Comparison of ENCODE assay signal across 11 cellular contexts in the genomic region with DNA sequence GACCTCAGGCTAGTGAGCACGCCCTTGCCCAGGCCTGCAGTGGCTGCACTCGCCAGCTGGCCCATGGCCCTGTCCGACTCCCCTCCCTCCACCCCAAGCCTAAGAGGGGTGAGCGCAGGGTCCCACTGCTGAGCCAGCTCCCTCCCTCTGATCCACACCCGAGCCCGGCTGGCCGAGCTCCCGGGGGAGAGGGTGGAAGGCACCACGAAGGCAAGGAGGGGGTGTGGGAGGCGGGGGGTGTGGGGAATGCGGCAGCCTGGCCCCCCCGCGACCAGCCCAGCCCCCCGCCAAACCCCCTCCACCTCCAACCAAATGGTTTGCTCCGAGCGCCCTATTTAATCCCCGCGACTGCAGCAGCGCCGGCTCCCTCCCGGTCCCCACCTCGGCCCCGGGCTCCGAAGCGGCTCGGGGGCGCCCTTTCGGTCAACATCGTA. TPM values are rescaled to one million over a fixed set of nuclear protein-coding genes. Genes with fewer than 3 reads are reported as not detected.
DNase-seq lines count a peak whose midpoint lies in the region; ATAC-seq, FAIRE-seq and TF ChIP-seq lines count a peak whose summit lies in the region.
"Had no signal": no experiment of that assay in that cellular context is flagged by ENCODE, and none has a peak within 500 bp of the region (broad histone marks: within the 10 kb centered on the region; RNA-seq: fewer than 3 reads in every experiment).

A gene with protein sequence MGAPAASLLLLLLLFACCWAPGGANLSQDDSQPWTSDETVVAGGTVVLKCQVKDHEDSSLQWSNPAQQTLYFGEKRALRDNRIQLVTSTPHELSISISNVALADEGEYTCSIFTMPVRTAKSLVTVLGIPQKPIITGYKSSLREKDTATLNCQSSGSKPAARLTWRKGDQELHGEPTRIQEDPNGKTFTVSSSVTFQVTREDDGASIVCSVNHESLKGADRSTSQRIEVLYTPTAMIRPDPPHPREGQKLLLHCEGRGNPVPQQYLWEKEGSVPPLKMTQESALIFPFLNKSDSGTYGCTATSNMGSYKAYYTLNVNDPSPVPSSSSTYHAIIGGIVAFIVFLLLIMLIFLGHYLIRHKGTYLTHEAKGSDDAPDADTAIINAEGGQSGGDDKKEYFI (plus strand): TSS at position 362 of the 434 bp plus-strand sequence. CDS start 151 bp downstream, outside the sequence.

- peak within 1 kb of the TSS; percentile 45 for H3K4me2 ChIP-seq in endothelial cell of umbilical vein (ENCODE audit: insufficient read depth, low read length)

- H2AFZ ChIP-seq in endothelial cell of umbilical vein (ENCODE audit: low read depth, low read length) = peak within 1 kb of the TSS; percentile 8

- no peak within 1 kb of the TSS for H3K9ac ChIP-seq in endothelial cell of umbilical vein (replicated peaks; ENCODE audit: extremely low read depth, insufficient read depth, low read length)

- no TSS peak for BruUV-seq in endothelial cell of umbilical vein (replicated peaks; lab: Mats Ljungman, UMichigan)

- peaks cover 45% of the 10 kb centered on the region for H3K27me3 Mint-ChIP-seq in activated naive CD4-positive, alpha-beta T cell treated with anti-CD3 and anti-CD28 coated beads, Interleukin-2, amount 50 U/mL, for 24 hours
- peaks cover 62% of the 10 kb centered on the region for H3K27me3 Mint-ChIP-seq in activated naive CD4-positive, alpha-beta T cell treated with anti-CD3 and anti-CD28 coated beads, Interleukin-2, amount 10 ng/mL, durations not matched to agents 7 days and 5 days
- peaks cover 75% of the 10 kb centered on the region for H3K27me3 Mint-ChIP-seq in nephron (ENCODE audit: low read depth)
- peaks cover 62% of the 10 kb centered on the region for H3K27me3 Mint-ChIP-seq in activated CD4-positive, alpha-beta memory T cell treated with anti-CD3 and anti-CD28 coated beads, Interleukin-2, amount 10 ng/mL, durations not matched to agents 7 days and 5 days

- peaks cover 10% of the 10 kb centered on the region for H3K4me1 Mint-ChIP-seq in activated naive CD4-positive, alpha-beta T cell treated with anti-CD3 and anti-CD28 coated beads, Interleukin-2, amount 50 U/mL, for 24 hours
- H3K4me1 Mint-ChIP-seq in activated naive CD4-positive, alpha-beta T cell treated with anti-CD3 and anti-CD28 coated beads, Interleukin-2, amount 10 ng/mL, durations not matched to agents 7 days and 5 days = peaks cover 2% of the 10 kb centered on the region
- peaks cover 6% of the 10 kb centered on the region for H3K4me1 Mint-ChIP-seq in nephron
- peaks cover 2% of the 10 kb centered on the region for H3K4me1 Mint-ChIP-seq in activated CD4-positive, alpha-beta memory T cell treated with anti-CD3 and anti-CD28 coated beads, Interleukin-2, amount 10 ng/mL, durations not matched to agents 7 days and 5 days

- CTCF ChIA-PET in activated naive CD4-positive, alpha-beta T cell treated with anti-CD3 and anti-CD28 coated beads, Interleukin-2, amount 10 ng/mL, durations not matched to agents 7 days and 5 days (lab: Charles Lee) = no interaction called here
- CTCF ChIA-PET in endothelial cell of umbilical vein (lab: Charles Lee) = no interaction called here
- CTCF ChIA-PET in activated CD4-positive, alpha-beta memory T cell treated with anti-CD3 and anti-CD28 coated beads, Interleukin-2, amount 10 ng/mL, durations not matched to agents 7 days and 5 days (lab: Charles Lee) = no interaction called here

- H3K27me3 ChIP-seq in endothelial cell of umbilical vein (ENCODE audit: control insufficient read depth in 2 of 2, insufficient read depth in 2 of 2, low read length in 2 of 2) (peaks cover 49 to 57% of the 10 kb centered on the region in 2 experiments), vagina (no peaks in the 10 kb centered on the region)

- FAIRE-seq in endothelial cell of umbilical vein (lab: Jason Lieb, UNC) = no peak
- FAIRE-seq: TTC549 had no signal

- H3K4me3 Mint-ChIP-seq in activated naive CD4-positive, alpha-beta T cell treated with anti-CD3 and anti-CD28 coated beads, Interleukin-2, amount 50 U/mL, for 24 hours = peak within 1 kb of the TSS; percentile 28
- H3K4me3 Mint-ChIP-seq in activated naive CD4-positive, alpha-beta T cell treated with anti-CD3 and anti-CD28 coated beads, Interleukin-2, amount 10 ng/mL, durations not matched to agents 7 days and 5 days = no peak within 1 kb of the TSS
- H3K4me3 Mint-ChIP-seq in nephron = peak within 1 kb of the TSS; percentile 65 to 76 (median 73)
- H3K4me3 Mint-ChIP-seq in activated CD4-positive, alpha-beta memory T cell treated with anti-CD3 and anti-CD28 coated beads, Interleukin-2, amount 10 ng/mL, durations not matched to agents 7 days and 5 days = no peak within 1 kb of the TSS

- H3K27ac ChIP-seq in endothelial cell of umbilical vein (ENCODE audit: insufficient read depth, low read depth, low read length) = no peak within 1 kb of the TSS
- peak within 1 kb of the TSS; percentile 77 for H3K27ac ChIP-seq in vagina

- no peaks in the 10 kb centered on the region for H4K20me1 ChIP-seq in endothelial cell of umbilical vein (replicated peaks; ENCODE audit: control insufficient read depth, extremely low read depth, insufficient read depth, low read length)

- H3K9me3 Mint-ChIP-seq in activated naive CD4-positive, alpha-beta T cell treated with anti-CD3 and anti-CD28 coated beads, Interleukin-2, amount 50 U/mL, for 24 hours = no peaks in the 10 kb centered on the region
- no peaks in the 10 kb centered on the region for H3K9me3 Mint-ChIP-seq in activated naive CD4-positive, alpha-beta T cell treated with anti-CD3 and anti-CD28 coated beads, Interleukin-2, amount 10 ng/mL, durations not matched to agents 7 days and 5 days
- H3K9me3 Mint-ChIP-seq in nephron = no peaks in the 10 kb centered on the region
- H3K9me3 Mint-ChIP-seq in activated CD4-positive, alpha-beta memory T cell treated with anti-CD3 and anti-CD28 coated beads, Interleukin-2, amount 10 ng/mL, durations not matched to agents 7 days and 5 days = no peaks in the 10 kb centered on the region

- POLR2A ChIA-PET in endothelial cell of umbilical vein (lab: Charles Lee) = no interaction called here
- POLR2A ChIA-PET in activated CD4-positive, alpha-beta memory T cell treated with anti-CD3 and anti-CD28 coated beads, Interleukin-2, amount 10 ng/mL, durations not matched to agents 7 days and 5 days (lab: Charles Lee) = no interaction called here

- no peaks in the 10 kb centered on the region for H3K79me2 ChIP-seq in endothelial cell of umbilical vein (ENCODE audit: control insufficient read depth, insufficient read depth, low read length)

- ATAC-seq in GM21717 (IDR thresholded peaks at IDR 0.05; ENCODE audit: unreplicated experiment) = no peak

- no peak for DNase-seq in activated naive CD4-positive, alpha-beta T cell treated with anti-CD3 and anti-CD28 coated beads, Interleukin-2, amount 10 ng/mL, durations not matched to agents 7 days and 5 days
- DNase-seq in endothelial cell of umbilical vein (ENCODE audit: low read depth, low spot score) = no peak
- no peak for DNase-seq in vagina (ENCODE audit: extremely low spot score in 2 of 2)
- DNase-seq in activated CD4-positive, alpha-beta memory T cell treated with anti-CD3 and anti-CD28 coated beads, Interleukin-2, amount 10 ng/mL, durations not matched to agents 7 days and 5 days = no peak
- no peak for DNase-seq in activated T-cell treated with anti-CD3 and anti-CD28 coated beads, Interleukin-2, amount 50 U/mL, for 1 hour
- DNase-seq: Kasumi-1 had no signal

- intact Hi-C loops in endothelial cell of umbilical vein (cut with micrococcal nuclease) (no loop called here), vagina (cut with DNase I) (no loop called here)

- H3K4me3 ChIP-seq in endothelial cell of umbilical vein (replicated peaks in 1 of 3; ENCODE audit: insufficient read depth in 1 of 3, low read depth in 1 of 3, low read length in 3 of 3) (peak within 1 kb of the TSS in 1 of 3 experiments; percentile 18), vagina (peak within 1 kb of the TSS; percentile 51 to 61)

- H3K9me3 ChIP-seq in endothelial cell of umbilical vein (replicated peaks; ENCODE audit: control insufficient read depth, insufficient read depth, low read length) (no peaks in the 10 kb centered on the region), vagina (no peaks in the 10 kb centered on the region)

- TF ChIP-seq CTCF in endothelial cell of umbilical vein (IDR thresholded peaks at IDR 0.05; ENCODE audit: extremely low read depth in 1 of 2, insufficient read depth in 1 of 2, low read depth in 1 of 2, low read length in 2 of 2) (no peak), nephron (IDR thresholded peaks at IDR 0.05; ENCODE audit: unreplicated experiment in 3 of 3) (no peak), vagina (IDR thresholded peaks at IDR 0.05) (no peak)

- dilution Hi-C loops in endothelial cell of umbilical vein (cut with MboI; ENCODE audit: extremely low pct_ligation_motif_present, low sequenced_read_pairs) = no loop called here

- H3K36me3 Mint-ChIP-seq in activated naive CD4-positive, alpha-beta T cell treated with anti-CD3 and anti-CD28 coated beads, Interleukin-2, amount 50 U/mL, for 24 hours = no peaks in the 10 kb centered on the region
- no peaks in the 10 kb centered on the region for H3K36me3 Mint-ChIP-seq in activated naive CD4-positive, alpha-beta T cell treated with anti-CD3 and anti-CD28 coated beads, Interleukin-2, amount 10 ng/mL, durations not matched to agents 7 days and 5 days
- H3K36me3 Mint-ChIP-seq in nephron (ENCODE audit: low read depth) = no peaks in the 10 kb centered on the region
- no peaks in the 10 kb centered on the region for H3K36me3 Mint-ChIP-seq in activated CD4-positive, alpha-beta memory T cell treated with anti-CD3 and anti-CD28 coated beads, Interleukin-2, amount 10 ng/mL, durations not matched to agents 7 days and 5 days (ENCODE audit: low read depth)

- H3K9me1 ChIP-seq in endothelial cell of umbilical vein (replicated peaks; ENCODE audit: control insufficient read depth, extremely low read depth, insufficient read depth, low read length) = no peaks in the 10 kb centered on the region

- H3K4me1 ChIP-seq in endothelial cell of umbilical vein (ENCODE audit: control insufficient read depth, extremely low read depth, insufficient read depth, low read length) = no peaks in the 10 kb centered on the region
- H3K4me1 ChIP-seq in vagina = peaks cover 27% of the 10 kb centered on the region

- H3K27ac Mint-ChIP-seq in activated naive CD4-positive, alpha-beta T cell treated with anti-CD3 and anti-CD28 coated beads, Interleukin-2, amount 50 U/mL, for 24 hours = no peak within 1 kb of the TSS
- no peak within 1 kb of the TSS for H3K27ac Mint-ChIP-seq in activated naive CD4-positive, alpha-beta T cell treated with anti-CD3 and anti-CD28 coated beads, Interleukin-2, amount 10 ng/mL, durations not matched to agents 7 days and 5 days
- no peak within 1 kb of the TSS for H3K27ac Mint-ChIP-seq in nephron
- H3K27ac Mint-ChIP-seq in activated CD4-positive, alpha-beta memory T cell treated with anti-CD3 and anti-CD28 coated beads, Interleukin-2, amount 10 ng/mL, durations not matched to agents 7 days and 5 days = no peak within 1 kb of the TSS

- TF ChIP-seq POLR2A in endothelial cell of umbilical vein (IDR thresholded peaks at IDR 0.05; ENCODE audit: low read depth, low read length) (no peak), vagina (IDR thresholded peaks at IDR 0.05) (no peak)

- no peaks in the 10 kb centered on the region for H3K36me3 ChIP-seq in endothelial cell of umbilical vein (ENCODE audit: control insufficient read depth in 2 of 2, extremely low read depth in 1 of 2, insufficient read depth in 2 of 2, low read length in 2 of 2)
- H3K36me3 ChIP-seq in vagina = no peaks in the 10 kb centered on the region

RNA-seq across cellular contexts. Expression of the gene that starts here (rescaled TPM):
- 2.7 and 4.1 TPM in 2 replicates for total RNA-seq in endothelial cell of umbilical vein
- 6.0 and 6.9 TPM in 2 replicates for polyA plus RNA-seq in endothelial cell of umbilical vein
- 8.2 and 11.1 TPM in 2 replicates for polyA plus RNA-seq in endothelial cell of umbilical vein (2011; cell fraction: cytosol; rRNA removed)
- polyA plus RNA-seq in endothelial cell of umbilical vein (2011; cell fraction: nucleus; rRNA removed) = 6.8 and 9.4 TPM in 2 replicates
- 5.6 and 7.1 TPM in 2 replicates for polyA plus RNA-seq in endothelial cell of umbilical vein (2012)
- polyA minus RNA-seq in endothelial cell of umbilical vein = 3.1 and 6.6 TPM in 2 replicates
- not detected for polyA minus RNA-seq in endothelial cell of umbilical vein (2011; cell fraction: cytosol; rRNA and poly(A)+ RNA removed)
- 1.2 and 2.5 TPM in 2 replicates for polyA minus RNA-seq in endothelial cell of umbilical vein (2011; cell fraction: nucleus; rRNA and poly(A)+ RNA removed)
- total RNA-seq in vagina = 23.8 TPM
- not detected for total RNA-seq in activated CD4-positive, alpha-beta memory T cell treated with anti-CD3 and anti-CD28 coated beads, Interleukin-2, amount 10 ng/mL, durations not matched to agents 7 days and 5 days
- total RNA-seq: fibroblast of lung had no signal
- polyA plus RNA-seq: fibroblast of lung had no signal

Comparison
In these comparisons a context has a peak if more than half of its experiments do, and no peak if none do; other contexts are left out.
1. H3K4me3 Mint-ChIP-seq: peak in activated naive CD4-positive, alpha-beta T cell treated with anti-CD3 and anti-CD28 coated beads, Interleukin-2, amount 50 U/mL, for 24 hours (single experiment) and nephron (3 of 3); none in activated naive CD4-positive, alpha-beta T cell treated with anti-CD3 and anti-CD28 coated beads, Interleukin-2, amount 10 ng/mL, durations not matched to agents 7 days and 5 days (single experiment) and activated CD4-positive, alpha-beta memory T cell treated with anti-CD3 and anti-CD28 coated beads, Interleukin-2, amount 10 ng/mL, durations not matched to agents 7 days and 5 days (single experiment).